ENCODE assay signal across 8 cellular contexts in genomic region chr2:145411493-145411892, GRCh38.
DNase-seq lines count a peak whose midpoint lies in the region; ATAC-seq and TF ChIP-seq lines count a peak whose summit lies in the region.

No MANE protein-coding gene starts in this region.

- TF ChIP-seq POLR2A in GM18505 (IDR thresholded peaks at IDR 0.05; ENCODE audit: borderline replicate concordance, extremely low read depth, insufficient read depth, insufficient read length) = no peak

- CTCF ChIA-PET in activated CD4-positive, alpha-beta memory T cell treated with anti-CD3 and anti-CD28 coated beads for 36 hours (lab: Charles Lee) = interaction anchor here (0.7 kb wide), 1 partner anchor 151 kb away, joined by 3 read pairs; no protein-coding TSS in a partner anchor

- intact Hi-C loops in activated CD4-positive, alpha-beta memory T cell treated with anti-CD3 and anti-CD28 coated beads for 36 hours (cut with micrococcal nuclease) = no loop called here

- no peaks in the 10 kb centered on the region for H3K9me3 Mint-ChIP-seq in activated CD4-positive, alpha-beta memory T cell treated with anti-CD3 and anti-CD28 coated beads for 36 hours

- DNase-seq in activated CD4-positive, alpha-beta memory T cell treated with anti-CD3 and anti-CD28 coated beads for 36 hours = peak; percentile 12
- no peak for DNase-seq in SK-N-DZ (ENCODE audit: low spot score)
- no peak for DNase-seq in midbrain (lab: John Stamatoyannopoulos, UW)
- DNase-seq in COLO829 (ENCODE audit: low spot score) = no peak
- DNase-seq in mucosa of gallbladder (ENCODE audit: low spot score) = no peak

- peak; percentile 99 for ATAC-seq in GM18505 (IDR thresholded peaks at IDR 0.05; ENCODE audit: unreplicated experiment)
- peak; percentile 97 for ATAC-seq in GM21526 (IDR thresholded peaks at IDR 0.05; ENCODE audit: low FRiP score, unreplicated experiment)
- peak; percentile 96 for ATAC-seq in HG03565 (IDR thresholded peaks at IDR 0.05; ENCODE audit: unreplicated experiment)

- peaks cover 12% of the 10 kb centered on the region for H3K4me1 Mint-ChIP-seq in activated CD4-positive, alpha-beta memory T cell treated with anti-CD3 and anti-CD28 coated beads for 36 hours (ENCODE audit: low read depth)

- no peaks in the 10 kb centered on the region for H3K36me3 Mint-ChIP-seq in activated CD4-positive, alpha-beta memory T cell treated with anti-CD3 and anti-CD28 coated beads for 36 hours

- H3K27ac Mint-ChIP-seq in activated CD4-positive, alpha-beta memory T cell treated with anti-CD3 and anti-CD28 coated beads for 36 hours = no peak overlapping the region

- POLR2A ChIA-PET in activated CD4-positive, alpha-beta memory T cell treated with anti-CD3 and anti-CD28 coated beads for 36 hours (lab: Charles Lee) = no interaction called here

- H3K27me3 Mint-ChIP-seq in activated CD4-positive, alpha-beta memory T cell treated with anti-CD3 and anti-CD28 coated beads for 36 hours = no peaks in the 10 kb centered on the region

- no peak overlapping the region for H3K4me3 Mint-ChIP-seq in activated CD4-positive, alpha-beta memory T cell treated with anti-CD3 and anti-CD28 coated beads for 36 hours
